In the genomic region with DNA sequence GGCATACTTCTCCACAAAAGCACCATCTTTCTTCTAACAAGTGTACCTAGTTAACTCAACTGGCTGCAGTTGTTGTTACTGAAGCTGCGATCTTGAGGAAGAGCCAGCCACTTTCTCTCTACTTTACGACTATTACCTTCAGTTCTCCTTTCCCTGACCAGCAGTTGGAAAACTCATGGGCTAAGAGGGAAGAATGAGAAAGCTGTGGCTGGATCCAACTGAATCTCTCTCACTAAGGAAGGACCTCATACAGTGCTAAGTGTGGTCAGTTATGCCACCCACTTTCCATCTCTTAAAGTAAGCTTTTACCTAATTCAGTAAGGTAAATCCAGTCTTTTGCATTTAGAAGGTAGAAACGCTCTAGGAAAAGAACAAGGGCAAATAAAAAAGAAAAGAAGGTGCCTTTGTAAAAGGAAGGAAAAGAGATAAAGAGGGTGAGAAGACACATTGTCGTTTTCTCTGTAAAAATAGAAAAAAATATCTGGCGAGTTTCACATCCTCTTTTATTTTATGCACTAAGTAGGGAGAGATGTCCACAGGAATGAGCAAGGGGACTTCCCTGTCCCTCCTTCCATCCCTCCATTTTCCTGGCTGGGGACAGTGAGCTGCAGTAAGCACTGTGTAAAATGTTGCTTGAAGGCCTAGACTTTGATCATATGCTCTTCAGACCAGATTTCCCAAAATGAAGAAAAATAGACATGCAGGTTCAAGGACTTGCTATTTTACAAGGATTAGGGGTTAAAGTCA, we compare ENCODE assay signal across 2 cellular contexts.
A peak's percentile ranks its signal among the peaks of the same experiment; 100 is the strongest.
TF ChIP-seq lines count a peak whose summit lies in the region.

No MANE protein-coding gene starts in this region.

TF ChIP-seq in HEK293, 187 proteins besides CTCF, POLR2A, EP300 and RAD21:
- TF ChIP-seq PRDM1 (tag by site-specific recombination; IDR thresholded peaks at IDR 0.05) (0 out of 2 replicates have a peak, but pooled peaks have one; percentile 23), YY1 (tag by site-specific recombination; IDR thresholded peaks at IDR 0.05) (no peak)
TF ChIP-seq in HEK293: peak in this region for 1.

TF ChIP-seq in H1, 55 proteins besides CTCF, POLR2A, EP300 and RAD21:
- TF ChIP-seq, protein P1, sequence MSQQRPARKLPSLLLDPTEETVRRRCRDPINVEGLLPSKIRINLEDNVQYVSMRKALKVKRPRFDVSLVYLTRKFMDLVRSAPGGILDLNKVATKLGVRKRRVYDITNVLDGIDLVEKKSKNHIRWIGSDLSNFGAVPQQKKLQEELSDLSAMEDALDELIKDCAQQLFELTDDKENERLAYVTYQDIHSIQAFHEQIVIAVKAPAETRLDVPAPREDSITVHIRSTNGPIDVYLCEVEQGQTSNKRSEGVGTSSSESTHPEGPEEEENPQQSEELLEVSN (IDR thresholded peaks at IDR 0.05) = no peak
- TF ChIP-seq SP4 (IDR thresholded peaks at IDR 0.05; ENCODE audit: low read length) (no peak), MAFK (IDR thresholded peaks at IDR 0.05; ENCODE audit: low read depth, low read length) (no peak), RNF2 (IDR thresholded peaks at IDR 0.05; ENCODE audit: borderline replicate concordance, low read depth, low read length, missing control alignments, poor library complexity, severe bottlenecking) (no peak), BACH1 (IDR thresholded peaks at IDR 0.05; ENCODE audit: low read length) (no peak), SP1 (IDR thresholded peaks at IDR 0.05; ENCODE audit: low read depth, low read length) (no peak), SUZ12 (IDR thresholded peaks at IDR 0.05; ENCODE audit: low read length) (no peak), EGR1 (IDR thresholded peaks at IDR 0.05; ENCODE audit: borderline replicate concordance, low read depth, low read length) (no peak), HDAC6 (IDR thresholded peaks at IDR 0.05; ENCODE audit: low read depth, low read length) (no peak), RXRA (IDR thresholded peaks at IDR 0.05; ENCODE audit: insufficient read depth, low read depth, low read length) (no peak), TEAD4 (IDR thresholded peaks at IDR 0.05; ENCODE audit: low read depth, low read length) (no peak)
TF ChIP-seq in H1: peak in this region for 0.
